11 cellular contexts compared by ENCODE assay signal in genomic region chr2:68214381-68214780, GRCh38. TPM values are rescaled to one million over a fixed set of nuclear protein-coding genes. Genes with fewer than 3 reads are reported as not detected.
A peak's percentile ranks its signal among the peaks of the same experiment; 100 is the strongest.
DNase-seq lines count a peak whose midpoint lies in the region; ATAC-seq and TF ChIP-seq lines count a peak whose summit lies in the region.
"Had no signal": no experiment of that assay in that cellular context is flagged by ENCODE, and none has a peak within 500 bp of the region (broad histone marks: within the 10 kb centered on the region; RNA-seq: fewer than 3 reads in every experiment).

No MANE protein-coding gene starts in this region.

- H3K4me3 ChIP-seq in CD8-positive, alpha-beta memory T cell (ENCODE audit: low read length): no peak overlapping the region
- no peak overlapping the region for H3K4me3 ChIP-seq in tibial artery

- no peak for DNase-seq in CD8-positive, alpha-beta memory T cell
- DNase-seq in NCI-H2171 (lab: John Stamatoyannopoulos, UW) (no peak), NCI-H446 (lab: John Stamatoyannopoulos, UW) (no peak), tibial artery (no peak), C1 segment of cervical spinal cord (lab: John Stamatoyannopoulos, UW) (no peak)
- DNase-seq: activated CD4-positive, alpha-beta T cell treated with anti-CD3 and anti-CD28 coated beads for 1 hour; amniotic stem cell; NCI-H1694 had no signal

- H3K9me3 Mint-ChIP-seq in CD8-positive, alpha-beta memory T cell: no peaks in the 10 kb centered on the region

- H3K27me3 ChIP-seq in CD8-positive, alpha-beta memory T cell (ENCODE audit: insufficient read depth, low read length, poor library complexity, severe bottlenecking): no peaks in the 10 kb centered on the region
- no peaks in the 10 kb centered on the region for H3K27me3 ChIP-seq in tibial artery

- intact Hi-C loops in tibial artery (cut with DNase I; ENCODE audit: low total_unique reads): no loop called here

- CTCF ChIA-PET in CD8-positive, alpha-beta memory T cell (lab: Charles Lee): interaction anchor here (1.1 kb wide), 1 partner anchor 92 kb away, joined by 3 read pairs; no protein-coding TSS in a partner anchor

- H3K27me3 Mint-ChIP-seq in CD8-positive, alpha-beta memory T cell: no peaks in the 10 kb centered on the region

- peaks cover 8% of the 10 kb centered on the region for H3K36me3 ChIP-seq in CD8-positive, alpha-beta memory T cell (ENCODE audit: insufficient read depth, low read length)
- H3K36me3 ChIP-seq in tibial artery: no peaks in the 10 kb centered on the region

- ATAC-seq in GM19328 (IDR thresholded peaks at IDR 0.05; ENCODE audit: unreplicated experiment): peak; percentile 71
- peak; percentile 72 for ATAC-seq in HG02763 (IDR thresholded peaks at IDR 0.05; ENCODE audit: unreplicated experiment)
- peak; percentile 75 for ATAC-seq in HG03558 (IDR thresholded peaks at IDR 0.05; ENCODE audit: extremely low read depth, unreplicated experiment)

- no peak for TF ChIP-seq CTCF in tibial artery (IDR thresholded peaks at IDR 0.05)

- peaks cover 7 to 50% (median 7%) of the 10 kb centered on the region in 3 donors for H3K36me3 Mint-ChIP-seq in CD8-positive, alpha-beta memory T cell

- peaks cover 27% of the 10 kb centered on the region for H3K4me1 ChIP-seq in CD8-positive, alpha-beta memory T cell (ENCODE audit: insufficient read depth, low read length)
- H3K4me1 ChIP-seq in tibial artery: peaks cover 0 to 36% (median 13%) of the 10 kb centered on the region in 4 donors

- POLR2A ChIA-PET in CD8-positive, alpha-beta memory T cell (lab: Charles Lee): no interaction called here

- H3K27ac ChIP-seq in CD8-positive, alpha-beta memory T cell (ENCODE audit: low read depth, low read length): no peak overlapping the region
- no peak overlapping the region for H3K27ac ChIP-seq in tibial artery

- H3K4me1 Mint-ChIP-seq in CD8-positive, alpha-beta memory T cell: peaks cover 71 to 88% (median 85%) of the 10 kb centered on the region in 3 donors

- peak overlapping the region; percentile 6 to 67 (median 28) for H3K27ac Mint-ChIP-seq in CD8-positive, alpha-beta memory T cell

- H3K4me3 Mint-ChIP-seq in CD8-positive, alpha-beta memory T cell: no peak overlapping the region

- H3K9me3 ChIP-seq in CD8-positive, alpha-beta memory T cell (ENCODE audit: low read length): no peaks in the 10 kb centered on the region
- H3K9me3 ChIP-seq in tibial artery: no peaks in the 10 kb centered on the region

RNA-seq across cellular contexts. Expression of gene PPP3R1, which starts 38.0 kb away (rescaled TPM):
- 10 to 100 TPM; 85.0 to 86.1 TPM for total RNA-seq in CD8-positive, alpha-beta memory T cell
- polyA plus RNA-seq in CD8-positive, alpha-beta memory T cell: 4.2 TPM

RNA-seq across cellular contexts. Expression of gene PNO1, which starts 56.7 kb away (rescaled TPM):
- total RNA-seq in CD8-positive, alpha-beta memory T cell: 10 to 100 TPM; 38.1 to 42.0 TPM
- polyA plus RNA-seq in CD8-positive, alpha-beta memory T cell: 18.1 TPM
